9 cellular contexts compared by ENCODE assay signal in the genomic region with DNA sequence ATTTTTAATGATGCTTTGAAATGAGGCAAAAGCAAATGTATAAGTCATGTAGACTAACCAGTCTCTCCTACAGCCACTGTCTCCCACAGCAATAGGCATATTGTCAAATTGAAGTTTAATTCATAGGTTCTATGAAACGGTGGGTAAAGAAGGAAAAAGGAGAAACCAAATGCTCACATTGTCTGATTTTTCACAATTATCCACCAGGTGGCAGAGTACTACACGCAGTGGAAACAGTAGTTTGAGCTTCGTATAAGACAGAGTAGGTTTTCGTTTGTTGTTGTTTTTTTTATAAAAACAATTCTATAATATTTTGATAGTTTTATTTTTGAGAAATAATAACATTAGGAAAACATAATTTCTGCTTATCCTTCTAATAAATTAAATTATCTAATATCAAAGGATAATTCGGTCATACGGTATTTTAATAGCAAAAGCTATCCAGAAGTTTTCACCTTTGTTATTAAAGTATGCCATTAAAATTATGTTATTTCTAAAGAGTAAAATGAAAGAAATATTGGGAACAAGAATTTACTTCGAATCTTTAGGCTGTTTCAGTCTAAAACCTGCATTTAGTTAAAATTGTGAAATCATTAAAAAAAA. TPM values are rescaled to one million over a fixed set of nuclear protein-coding genes. Genes with fewer than 3 reads are reported as not detected.
DNase-seq lines count a peak whose midpoint lies in the region; ATAC-seq and TF ChIP-seq lines count a peak whose summit lies in the region.
"Had no signal": no experiment of that assay in that cellular context is flagged by ENCODE, and none has a peak within 500 bp of the region (broad histone marks: within the 10 kb centered on the region; RNA-seq: fewer than 3 reads in every experiment).

No MANE protein-coding gene starts in this region.

- POLR2A ChIA-PET in CD4-positive, alpha-beta memory T cell (lab: Charles Lee; ENCODE audit: partially characterized antibody): no interaction called here

- no peaks in the 10 kb centered on the region for H3K27me3 ChIP-seq in CD4-positive, alpha-beta memory T cell (ENCODE audit: insufficient read depth, low read length)
- H3K27me3 ChIP-seq in upper lobe of right lung: no peaks in the 10 kb centered on the region

- CTCF ChIA-PET in CD4-positive, alpha-beta memory T cell (lab: Charles Lee; ENCODE audit: partially characterized antibody): interaction anchor here (0.5 to 1.9 kb wide), 8 partner anchors 9 to 64 kb away, joined by 3 to 6 read pairs (median 4); partner anchors contain the start of gene TYW3

- H3K9me3 ChIP-seq in CD4-positive, alpha-beta memory T cell (ENCODE audit: control insufficient read depth in 1 of 2, low read length in 2 of 2): no peaks in the 10 kb centered on the region
- no peaks in the 10 kb centered on the region for H3K9me3 ChIP-seq in upper lobe of right lung

- H3K36me3 Mint-ChIP-seq in CD4-positive, alpha-beta memory T cell: no peaks in the 10 kb centered on the region

- in situ Hi-C loops in astrocyte of the spinal cord (cut with HindIII; ENCODE audit: low sequenced_read_pairs): no loop called here

- no peaks in the 10 kb centered on the region for H3K4me1 ChIP-seq in CD4-positive, alpha-beta memory T cell (ENCODE audit: insufficient read depth, low read length)
- H3K4me1 ChIP-seq in upper lobe of right lung: no peaks in the 10 kb centered on the region

- TF ChIP-seq CTCF in astrocyte of the spinal cord (IDR thresholded peaks at IDR 0.05; ENCODE audit: low read depth, low read length) (peak; percentile 67), upper lobe of right lung (IDR thresholded peaks at IDR 0.05) (peak; percentile 76)

- peak; percentile 82 for ATAC-seq in GM18867 (IDR thresholded peaks at IDR 0.05; ENCODE audit: unreplicated experiment)
- peak; percentile 80 for ATAC-seq in HG03175 (IDR thresholded peaks at IDR 0.05; ENCODE audit: unreplicated experiment)
- peak; percentile 75 for ATAC-seq in upper lobe of right lung

- no peak overlapping the region for H3K27ac Mint-ChIP-seq in CD4-positive, alpha-beta memory T cell
- H3K27ac Mint-ChIP-seq: T-helper 1 cell treated with Interleukin-12 subunit alpha and Interleukin-12 subunit beta and Interleukin-4 antibody, amounts not matched to agents 30 μg/mL and 1 μg/mL, for 36 hours had no signal

- no peak overlapping the region for H3K4me3 ChIP-seq in CD4-positive, alpha-beta memory T cell (ENCODE audit: low read length in 2 of 2)
- H3K4me3 ChIP-seq in astrocyte of the spinal cord (ENCODE audit: low read depth, low read length) (no peak overlapping the region), upper lobe of right lung (no peak overlapping the region)

- no peaks in the 10 kb centered on the region for H3K36me3 ChIP-seq in CD4-positive, alpha-beta memory T cell (ENCODE audit: insufficient read depth, low read length)
- no peaks in the 10 kb centered on the region for H3K36me3 ChIP-seq in upper lobe of right lung

- H3K4me1 Mint-ChIP-seq in CD4-positive, alpha-beta memory T cell: peaks cover 0 to 4% (median 1%) of the 10 kb centered on the region in 4 donors

- H3K9me3 Mint-ChIP-seq in CD4-positive, alpha-beta memory T cell: no peaks in the 10 kb centered on the region
- H3K9me3 Mint-ChIP-seq: T-helper 1 cell treated with Interleukin-12 subunit alpha and Interleukin-12 subunit beta and Interleukin-4 antibody, amounts not matched to agents 30 μg/mL and 1 μg/mL, for 36 hours had no signal

- H3K27me3 Mint-ChIP-seq in CD4-positive, alpha-beta memory T cell: peaks cover 7 to 10% of the 10 kb centered on the region in 2 donors

- DNase-seq in CD4-positive, alpha-beta memory T cell: peak in 4 of 5 donors; percentile 6 to 31 (median 19)
- DNase-seq in NCI-H345 (lab: John Stamatoyannopoulos, UW) (peak; percentile 71), astrocyte of the spinal cord (ENCODE audit: low read depth, low spot score) (peak; percentile 55), left kidney (ENCODE audit: low read depth, low spot score) (peak; percentile 76), upper lobe of right lung (no peak)
- no peak for DNase-seq in activated CD4-positive, alpha-beta T cell treated with anti-CD3 and anti-CD28 coated beads, Interleukin-2, amount 50 U/mL, for 48 hours

- no peak overlapping the region for H3K27ac ChIP-seq in CD4-positive, alpha-beta memory T cell (ENCODE audit: low read depth, low read length)
- H3K27ac ChIP-seq in upper lobe of right lung: no peak overlapping the region

- no peak overlapping the region for H3K4me3 Mint-ChIP-seq in CD4-positive, alpha-beta memory T cell
- H3K4me3 Mint-ChIP-seq: T-helper 1 cell treated with Interleukin-12 subunit alpha and Interleukin-12 subunit beta and Interleukin-4 antibody, amounts not matched to agents 30 μg/mL and 1 μg/mL, for 36 hours had no signal

- intact Hi-C loops in CD4-positive, alpha-beta memory T cell (cut with micrococcal nuclease): no loop called here
- intact Hi-C loops in upper lobe of right lung (cut with DNase I): loop anchor here (10.0 kb wide), 1 partner anchor 433 kb away; no protein-coding TSS in a partner anchor

RNA-seq across cellular contexts. Expression of gene TYW3, which starts 39.1 kb away (rescaled TPM):
- 10 to 100 TPM; 17.0 to 19.9 TPM for total RNA-seq in CD4-positive, alpha-beta memory T cell
- 10 to 100 TPM in 1 of 2 donors, 1 to 10 TPM in 1; 7.3 to 12.9 TPM for polyA plus RNA-seq in CD4-positive, alpha-beta memory T cell
- 18.4 TPM for total RNA-seq in upper lobe of right lung

RNA-seq across cellular contexts. Expression of gene CRYZ, which starts 39.2 kb away (rescaled TPM):
- 10 to 100 TPM; 18.4 to 19.1 TPM for total RNA-seq in CD4-positive, alpha-beta memory T cell
- polyA plus RNA-seq in CD4-positive, alpha-beta memory T cell: 10 to 100 TPM; 55.6 to 66.9 TPM
- 48.3 TPM for total RNA-seq in upper lobe of right lung

Comparison
In these comparisons a context has a peak if more than half of its experiments do, and no peak if none do; other contexts are left out.
1. DNase-seq: peak in CD4-positive, alpha-beta memory T cell (4 of 5), NCI-H345 (single experiment), astrocyte of the spinal cord (single experiment) and left kidney (single experiment); none in upper lobe of right lung (single experiment) and activated CD4-positive, alpha-beta T cell treated with anti-CD3 and anti-CD28 coated beads, Interleukin-2, amount 50 U/mL, for 48 hours (0 of 2).
2. Peak in every context shown above with its lines, with median percentiles within 50 percentile points of each other: ATAC-seq.